24 cellular contexts compared by ENCODE assay signal in the genomic region with DNA sequence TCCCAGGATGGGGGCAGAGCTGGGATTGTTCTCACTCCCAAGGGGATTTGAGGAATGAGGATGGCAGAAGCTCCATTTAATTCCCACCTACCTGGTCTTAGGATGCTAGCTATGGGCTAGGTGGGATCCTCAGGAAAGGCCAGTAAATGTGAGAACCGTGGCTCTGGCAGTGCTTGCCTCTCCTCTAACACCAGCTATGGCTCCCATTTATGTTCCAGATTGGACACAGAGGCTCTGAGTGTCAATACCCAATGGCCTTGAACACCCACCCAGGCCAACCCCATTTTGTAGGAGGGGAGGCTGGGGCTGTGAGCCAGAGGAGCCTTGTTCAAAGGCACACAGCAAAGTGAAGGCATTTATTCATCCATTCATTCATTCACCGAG. TPM values are rescaled to one million over a fixed set of nuclear protein-coding genes. Genes with fewer than 3 reads are reported as not detected.
"Had no signal": no experiment of that assay in that cellular context is flagged by ENCODE, and none has a peak within 500 bp of the region (broad histone marks: within the 10 kb centered on the region; RNA-seq: fewer than 3 reads in every experiment).

No MANE protein-coding gene starts in this region.

- DNase-seq: activated CD4-positive, alpha-beta T cell treated with anti-CD3 and anti-CD28 coated beads, Interleukin-2, amount 10 ng/mL, durations not matched to agents 7 days and 5 days; activated naive CD4-positive, alpha-beta T cell; activated T-cell treated with anti-CD3 and anti-CD28 coated beads, Interleukin-2, amount 50 U/mL, for 1 hour; adrenal gland; brain microvascular endothelial cell; caudate nucleus; effector memory CD8-positive, alpha-beta T cell; foreskin melanocyte; natural killer cell; ovary; stimulated activated CD4-positive, alpha-beta T cell treated with anti-CD3 and anti-CD28 coated beads, Interleukin-2, amount 100 ng/mL, for 48 hours; stimulated activated CD8-positive, alpha-beta memory T cell treated with anti-CD3 and anti-CD28 coated beads, Interleukin-4, amount 100 ng/mL, for 48 hours; stimulated activated naive CD4-positive, alpha-beta T cell; SW 1271; T-helper 17 cell; upper lobe of right lung had no signal

- ATAC-seq: activated T-helper 17 cell treated with anti-CD3 and anti-CD28 coated beads, Interleukin-2, amount 50 U/mL, for 72 hours; effector memory CD8-positive, alpha-beta T cell; esophagus mucosa; left lung; natural killer cell; T-helper 17 cell had no signal

- H3K4me3 ChIP-seq: adrenal gland, ascending aorta, left lung, ovary, SK-N-MC, smooth muscle cell, thoracic aorta, upper lobe of right lung had no signal

- H3K36me3 Mint-ChIP-seq: activated naive CD8-positive, alpha-beta T cell; natural killer cell had no signal

- H3K4me1 Mint-ChIP-seq: activated CD4-positive, alpha-beta T cell treated with anti-CD3 and anti-CD28 coated beads, Interleukin-2, amount 10 ng/mL, durations not matched to agents 7 days and 5 days; activated T-helper 17 cell treated with anti-CD3 and anti-CD28 coated beads, Interleukin-2, amount 50 U/mL, for 72 hours; natural killer cell had no signal

- H3K27ac ChIP-seq: ascending aorta, brain microvascular endothelial cell, left lung, ovary, SK-N-MC, thoracic aorta, upper lobe of right lung had no signal

- H3K4me2 ChIP-seq: smooth muscle cell had no signal

- H3K9me3 Mint-ChIP-seq: activated CD4-positive, alpha-beta T cell treated with anti-CD3 and anti-CD28 coated beads, Interleukin-2, amount 10 ng/mL, durations not matched to agents 7 days and 5 days; activated T-helper 17 cell treated with anti-CD3 and anti-CD28 coated beads, Interleukin-2, amount 50 U/mL, for 72 hours; effector memory CD8-positive, alpha-beta T cell; natural killer cell had no signal

- H3K27ac Mint-ChIP-seq: activated CD4-positive, alpha-beta T cell treated with anti-CD3 and anti-CD28 coated beads, Interleukin-2, amount 10 ng/mL, durations not matched to agents 7 days and 5 days; activated naive CD8-positive, alpha-beta T cell; activated T-helper 17 cell treated with anti-CD3 and anti-CD28 coated beads, Interleukin-2, amount 50 U/mL, for 72 hours; effector memory CD8-positive, alpha-beta T cell; natural killer cell; T-helper 17 cell had no signal

- H3K9me3 ChIP-seq: adrenal gland, ascending aorta, left lung, ovary, thoracic aorta, upper lobe of right lung had no signal

- H3K4me3 Mint-ChIP-seq: activated CD4-positive, alpha-beta T cell treated with anti-CD3 and anti-CD28 coated beads, Interleukin-2, amount 10 ng/mL, durations not matched to agents 7 days and 5 days; activated naive CD8-positive, alpha-beta T cell; activated T-helper 17 cell treated with anti-CD3 and anti-CD28 coated beads, Interleukin-2, amount 50 U/mL, for 72 hours; effector memory CD8-positive, alpha-beta T cell; natural killer cell had no signal

- H3K36me3 ChIP-seq: adrenal gland, ascending aorta, brain microvascular endothelial cell, left lung, ovary, thoracic aorta, upper lobe of right lung had no signal

- H3K27me3 Mint-ChIP-seq: activated naive CD8-positive, alpha-beta T cell had no signal

- H3K27me3 ChIP-seq: adrenal gland, ascending aorta, brain microvascular endothelial cell, left lung, ovary, upper lobe of right lung had no signal

RNA-seq across cellular contexts. Expression of a gene that starts 10.2 kb away (rescaled TPM):
- total RNA-seq: activated CD4-positive, alpha-beta T cell treated with anti-CD3 and anti-CD28 coated beads, Interleukin-2, amount 10 ng/mL, durations not matched to agents 7 days and 5 days; T-helper 17 cell had no signal
